In genomic region chr17:21041753-21042433, GRCh38 we compare ENCODE assay signal across 1 cellular context.
TF ChIP-seq lines count a peak whose summit lies in the region.

No MANE protein-coding gene starts in this region.

TF ChIP-seq in H1, 55 proteins besides CTCF, POLR2A, EP300 and RAD21 (continued from another document):
- 0 out of 2 replicates have a peak, but pooled peaks have one; percentile 34 for TF ChIP-seq TBP (IDR thresholded peaks at IDR 0.05; ENCODE audit: low read depth, low read length)
